10 cellular contexts compared by ENCODE assay signal in the genomic region with DNA sequence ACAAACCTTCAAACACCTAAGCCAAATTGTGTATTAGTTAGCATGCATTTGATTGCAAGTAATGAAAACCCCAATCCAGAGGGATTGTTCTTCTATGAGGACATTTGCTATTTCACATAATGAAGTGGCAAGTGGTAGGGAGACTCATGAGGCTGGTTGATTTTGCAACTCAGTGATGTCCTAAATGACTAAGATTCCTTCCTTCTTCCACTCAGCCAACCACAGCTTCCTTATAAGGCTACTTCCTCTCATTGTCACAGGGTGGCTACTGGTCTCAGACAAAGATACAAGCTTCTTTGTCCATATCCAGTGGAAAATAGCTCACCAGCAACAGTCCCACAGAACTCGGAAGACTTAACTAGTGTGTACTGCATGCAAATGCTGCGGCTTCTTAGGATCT. TPM values are rescaled to one million over a fixed set of nuclear protein-coding genes. Genes with fewer than 3 reads are reported as not detected.
DNase-seq lines count a peak whose midpoint lies in the region; ATAC-seq, FAIRE-seq and TF ChIP-seq lines count a peak whose summit lies in the region.
"Had no signal": no experiment of that assay in that cellular context is flagged by ENCODE, and none has a peak within 500 bp of the region (broad histone marks: within the 10 kb centered on the region; RNA-seq: fewer than 3 reads in every experiment).

No MANE protein-coding gene starts in this region.

- no peak overlapping the region for H2BK120ac ChIP-seq in H1 (replicated peaks; ENCODE audit: low read depth, low read length)
- no peak overlapping the region for H2BK120ac ChIP-seq in trophoblast cell (ENCODE audit: insufficient read depth, low read length, poor library complexity)

- H4K8ac ChIP-seq in H1 (ENCODE audit: extremely low read depth, insufficient read depth, low read length) (no peak overlapping the region), trophoblast cell (ENCODE audit: low read depth, low read length) (no peak overlapping the region)

- TF ChIP-seq POLR2A in H1 (IDR thresholded peaks at IDR 0.05; ENCODE audit: control extremely low read depth in 1 of 2, low read depth in 2 of 2, low read length in 2 of 2) = no peak

- H4K91ac ChIP-seq in H1 (replicated peaks; ENCODE audit: insufficient read length, low read length) = no peak overlapping the region
- H4K91ac ChIP-seq in trophoblast cell (ENCODE audit: low read depth, low read length) = no peak overlapping the region

- DNase-seq in H1 (ENCODE audit: low read depth in 1 of 2, low spot score in 2 of 2) (no peak), trophoblast cell (peak; percentile 1 to 44), NCI-H1417 treated with DMSO at 0.1 percent for 48 hours (lab: John Stamatoyannopoulos, UW) (no peak), aorta (no peak)
- no peak for DNase-seq in T-helper 2 cell treated with Interferon-gamma antibody and Interleukin-4, amounts not matched to agents 5 μg/mL and 100 μg/mL, for 36 hours (ENCODE audit: low spot score)
- DNase-seq: activated naive CD8-positive, alpha-beta T cell treated with anti-CD3 and anti-CD28 coated beads, Interleukin-2, amount 10 ng/mL, durations not matched to agents 7 days and 5 days had no signal

- no peak overlapping the region for H2BK20ac ChIP-seq in H1 (ENCODE audit: low read length)

- H3K27ac ChIP-seq in H1 (ENCODE audit: low read depth, low read length) (no peak overlapping the region), trophoblast cell (ENCODE audit: low read depth, low read length) (no peak overlapping the region), aorta (ENCODE audit: low read depth in 1 of 2, low read length in 2 of 2) (no peak overlapping the region)

- H3K27me3 Mint-ChIP-seq in T-helper 2 cell treated with Interferon-gamma antibody and Interleukin-4, amounts not matched to agents 5 μg/mL and 100 μg/mL, for 36 hours (ENCODE audit: low read depth) = peaks cover 4% of the 10 kb centered on the region

- no peak for FAIRE-seq in H1 (lab: Jason Lieb, UNC)

- peak; percentile 67 for ATAC-seq in GM19395 (IDR thresholded peaks at IDR 0.05; ENCODE audit: unreplicated experiment)
- peak; percentile 79 for ATAC-seq in HG03575 (IDR thresholded peaks at IDR 0.05; ENCODE audit: extremely low read depth, insufficient number of reproducible peaks, low FRiP score, unreplicated experiment)
- no peak for ATAC-seq in aorta (ENCODE audit: low FRiP score)
- ATAC-seq in HG03457 (IDR thresholded peaks at IDR 0.05; ENCODE audit: unreplicated experiment) = no peak

- H2BK5ac ChIP-seq in H1 (ENCODE audit: low read depth, low read length) (no peak overlapping the region), trophoblast cell (ENCODE audit: low read depth, low read length, poor library complexity) (no peak overlapping the region)

- no peak overlapping the region for H3K56ac ChIP-seq in H1 (replicated peaks; ENCODE audit: insufficient read length, low read depth, low read length)

- H3K79me2 ChIP-seq in H1 (ENCODE audit: control insufficient read depth in 1 of 2, insufficient read depth in 2 of 2, low read length in 2 of 2) (no peaks in the 10 kb centered on the region), trophoblast cell (ENCODE audit: control insufficient read depth, insufficient read depth, low read length, poor library complexity) (no peaks in the 10 kb centered on the region)

- CTCF ChIA-PET in H1 (lab: Charles Lee; ENCODE audit: partially characterized antibody) = interaction anchor here (1.0 kb wide), 1 partner anchor 22 kb away, joined by 3 read pairs; no protein-coding TSS in a partner anchor

- intact Hi-C loops in aorta (cut with DNase I) = no loop called here

- no peak overlapping the region for H3K4me3 ChIP-seq in H1 (ENCODE audit: extremely low read depth in 1 of 4, insufficient read depth in 2 of 4, low read depth in 3 of 4, low read length in 4 of 4)
- no peak overlapping the region for H3K4me3 ChIP-seq in trophoblast cell (ENCODE audit: low read depth, low read length)
- H3K4me3 ChIP-seq in aorta (ENCODE audit: low read length in 2 of 2) = no peak overlapping the region

- H3K14ac ChIP-seq in H1 (ENCODE audit: insufficient read length) (no peak overlapping the region), trophoblast cell (ENCODE audit: low read length) (no peak overlapping the region)

- no peak overlapping the region for H4K5ac ChIP-seq in H1 (ENCODE audit: insufficient read length, low read depth, low read length)

- H3K23me2 ChIP-seq in H1 (ENCODE audit: low read depth, low read length) = no peaks in the 10 kb centered on the region

- no peak overlapping the region for H3K18ac ChIP-seq in H1 (ENCODE audit: extremely low read depth, low read length)
- no peak overlapping the region for H3K18ac ChIP-seq in trophoblast cell (ENCODE audit: low read length)

- no peak overlapping the region for H3K23ac ChIP-seq in H1 (ENCODE audit: insufficient read length)
- H3K23ac ChIP-seq in trophoblast cell (ENCODE audit: low read length) = no peak overlapping the region

- H3K79me1 ChIP-seq in H1 (ENCODE audit: low read depth, low read length) (no peaks in the 10 kb centered on the region), trophoblast cell (ENCODE audit: low read length) (no peaks in the 10 kb centered on the region)

- H3K36me3 Mint-ChIP-seq in T-helper 2 cell treated with Interferon-gamma antibody and Interleukin-4, amounts not matched to agents 5 μg/mL and 100 μg/mL, for 36 hours (ENCODE audit: low read depth) = no peaks in the 10 kb centered on the region
- H3K36me3 Mint-ChIP-seq: activated naive CD8-positive, alpha-beta T cell treated with anti-CD3 and anti-CD28 coated beads, Interleukin-2, amount 10 ng/mL, durations not matched to agents 7 days and 5 days had no signal

- TF ChIP-seq CTCF in H1 (IDR thresholded peaks at IDR 0.05; ENCODE audit: control extremely low read depth in 1 of 3, insufficient read depth in 1 of 3, low read depth in 1 of 3, low read length in 3 of 3) = no peak

- no peaks in the 10 kb centered on the region for H3K9me3 ChIP-seq in H1 (ENCODE audit: insufficient read depth in 2 of 2, low read depth in 1 of 2, low read length in 1 of 2)
- no peaks in the 10 kb centered on the region for H3K9me3 ChIP-seq in trophoblast cell (ENCODE audit: insufficient read depth, low read depth, low read length)
- H3K9me3 ChIP-seq in aorta (ENCODE audit: control insufficient read depth, low read length) = no peaks in the 10 kb centered on the region

- H3K4me1 Mint-ChIP-seq in T-helper 2 cell treated with Interferon-gamma antibody and Interleukin-4, amounts not matched to agents 5 μg/mL and 100 μg/mL, for 36 hours (ENCODE audit: low read depth) = peaks cover 1% of the 10 kb centered on the region
- H3K4me1 Mint-ChIP-seq: nephron had no signal

- H4K20me1 ChIP-seq in H1 (replicated peaks in 1 of 2; ENCODE audit: control insufficient read depth in 1 of 2, insufficient read depth in 2 of 2, low read length in 2 of 2) = no peaks in the 10 kb centered on the region

- no peak overlapping the region for H4K12ac ChIP-seq in trophoblast cell (ENCODE audit: low read depth, low read length)

- H3K4ac ChIP-seq in H1 (replicated peaks; ENCODE audit: insufficient read length, low read depth, low read length) = no peak overlapping the region
- no peak overlapping the region for H3K4ac ChIP-seq in trophoblast cell (ENCODE audit: low read depth, low read length)

- TF ChIP-seq RAD21 in H1 (IDR thresholded peaks at IDR 0.05 in 1 of 2, conservative IDR thresholded peaks at IDR 0.05 in 1 of 2; ENCODE audit: low read depth in 2 of 2, low read length in 2 of 2) = no peak

- H2AK5ac ChIP-seq in H1 (ENCODE audit: low read depth, low read length) (no peak overlapping the region), trophoblast cell (ENCODE audit: low read length) (no peak overlapping the region)

- H3K9ac ChIP-seq in H1 (replicated peaks in 1 of 4; ENCODE audit: extremely low read depth in 1 of 4, low read depth in 3 of 4, low read length in 3 of 4) (no peak overlapping the region), trophoblast cell (ENCODE audit: low read length) (no peak overlapping the region)

- no peak overlapping the region for H3K4me2 ChIP-seq in H1 (ENCODE audit: insufficient read depth in 1 of 2, low read depth in 2 of 2, low read length in 2 of 2)
- no peak overlapping the region for H3K4me2 ChIP-seq in trophoblast cell (ENCODE audit: low read length)

- no peaks in the 10 kb centered on the region for H3K36me3 ChIP-seq in H1 (ENCODE audit: control insufficient read depth in 2 of 4, insufficient read depth in 4 of 4, low read length in 3 of 4)
- H3K36me3 ChIP-seq in trophoblast cell (ENCODE audit: control insufficient read depth in 1 of 2, insufficient read depth in 2 of 2, low read length in 2 of 2) = no peaks in the 10 kb centered on the region
- H3K36me3 ChIP-seq in aorta (ENCODE audit: control insufficient read depth in 1 of 2, insufficient read depth in 2 of 2, low read length in 1 of 2) = no peaks in the 10 kb centered on the region

- TF ChIP-seq EP300 in H1 (IDR thresholded peaks at IDR 0.05; ENCODE audit: borderline replicate concordance in 1 of 2, low read depth in 2 of 2, low read length in 2 of 2) = no peak

- H3K27me3 ChIP-seq in H1 (replicated peaks in 1 of 4; ENCODE audit: control insufficient read depth in 3 of 4, extremely low read depth in 1 of 4, insufficient read depth in 3 of 4, low read length in 3 of 4) = no peaks in the 10 kb centered on the region
- no peaks in the 10 kb centered on the region for H3K27me3 ChIP-seq in trophoblast cell (ENCODE audit: insufficient read depth, low read length)
- no peaks in the 10 kb centered on the region for H3K27me3 ChIP-seq in aorta (ENCODE audit: control insufficient read depth in 1 of 2, insufficient read depth in 2 of 2, low read length in 1 of 2)

- POLR2A ChIA-PET in H1 (lab: Charles Lee; ENCODE audit: partially characterized antibody) = interaction anchor here (0.5 kb wide), 1 partner anchor 11 kb away, joined by 4 read pairs; no protein-coding TSS in a partner anchor

- H3K4me3 Mint-ChIP-seq in T-helper 2 cell treated with Interferon-gamma antibody and Interleukin-4, amounts not matched to agents 5 μg/mL and 100 μg/mL, for 36 hours = no peak overlapping the region
- H3K4me3 Mint-ChIP-seq: activated naive CD8-positive, alpha-beta T cell treated with anti-CD3 and anti-CD28 coated beads, Interleukin-2, amount 10 ng/mL, durations not matched to agents 7 days and 5 days; nephron had no signal

- no peaks in the 10 kb centered on the region for H3K9me3 Mint-ChIP-seq in T-helper 2 cell treated with Interferon-gamma antibody and Interleukin-4, amounts not matched to agents 5 μg/mL and 100 μg/mL, for 36 hours
- H3K9me3 Mint-ChIP-seq: activated naive CD8-positive, alpha-beta T cell treated with anti-CD3 and anti-CD28 coated beads, Interleukin-2, amount 10 ng/mL, durations not matched to agents 7 days and 5 days had no signal

- no peak overlapping the region for H2BK15ac ChIP-seq in H1 (ENCODE audit: low read length)

- WGBS in H1 (ENCODE audit: extremely low coverage in 1 of 2, insufficient coverage in 1 of 2, insufficient read length in 1 of 2, insufficient replicate concordance in 2 of 2, low coverage in 1 of 2, low lambda C conversion rate in 2 of 2, missing lambda C conversion rate in 1 of 2), 2 experiments = 95% methylated on average over 2 of the region's 2 CpGs; no CpG with 5 or more reads in 1 of the 2 experiments
- no CpG with 5 or more reads among the region's 2 CpGs for WGBS in trophoblast cell (ENCODE audit: extremely low coverage, insufficient coverage, insufficient read length)
- WGBS in aorta, 2 donors = 81 to 85% methylated on average over 2 of the region's 2 CpGs

- H2AFZ ChIP-seq in H1 (ENCODE audit: low read length) (no peak overlapping the region; the same call in 1 of the 2 replicates), trophoblast cell (ENCODE audit: insufficient read depth, low read length, poor library complexity) (no peak overlapping the region)

- H2BK12ac ChIP-seq in H1 (ENCODE audit: low read depth, low read length) = no peak overlapping the region
- H2BK12ac ChIP-seq in trophoblast cell (ENCODE audit: low read length) = no peak overlapping the region

- no peak overlapping the region for H3K27ac Mint-ChIP-seq in T-helper 2 cell treated with Interferon-gamma antibody and Interleukin-4, amounts not matched to agents 5 μg/mL and 100 μg/mL, for 36 hours
- H3K27ac Mint-ChIP-seq: activated naive CD8-positive, alpha-beta T cell treated with anti-CD3 and anti-CD28 coated beads, Interleukin-2, amount 10 ng/mL, durations not matched to agents 7 days and 5 days; nephron had no signal

- H3K4me1 ChIP-seq in H1 (replicated peaks in 1 of 4; ENCODE audit: control insufficient read depth in 3 of 4, insufficient read depth in 4 of 4, low read length in 3 of 4) (no peaks in the 10 kb centered on the region), trophoblast cell (ENCODE audit: control insufficient read depth in 1 of 2, insufficient read depth in 2 of 2, low read length in 2 of 2) (no peaks in the 10 kb centered on the region), aorta (ENCODE audit: control insufficient read depth in 1 of 2, insufficient read depth in 2 of 2, low read length in 2 of 2) (no peaks in the 10 kb centered on the region)

RNA-seq across cellular contexts. Expression of a gene that starts 5.3 kb away (rescaled TPM):
- total RNA-seq in H1 (2021; fragmentation: NEBNext Ultra II Directional; extraction: Animal tissue kit (Norgen Biotek cat#: 25700)) = not detected in 2 replicates
- polyA plus RNA-seq in H1 (2011; rRNA removed) (not detected in 2 replicates), aorta (10 to 100 TPM in 1 of 2 donors, 1 to 10 TPM in 1; 3.3 to 29.6 TPM)
- polyA plus RNA-seq in H1 (2011; cell fraction: cytosol; rRNA removed) = not detected
- not detected for polyA plus RNA-seq in H1 (2011; cell fraction: nucleus; rRNA removed)
- not detected in 4 replicates for polyA plus RNA-seq in H1 (2012, experiment 1 of 2)
- not detected for polyA plus RNA-seq in H1 (2012, experiment 2 of 2)
- polyA plus RNA-seq in H1 (2013, experiment 1 of 2) = not detected
- polyA plus RNA-seq in H1 (2013, experiment 2 of 2) = not detected
- not detected in 2 replicates for polyA minus RNA-seq in H1 (2011; rRNA and poly(A)+ RNA removed)
- polyA minus RNA-seq in H1 (2011; cell fraction: cytosol; rRNA and poly(A)+ RNA removed) = not detected
- not detected for polyA minus RNA-seq in H1 (2011; cell fraction: nucleus; rRNA and poly(A)+ RNA removed)
- polyA plus RNA-seq in trophoblast cell (2013) = not detected in 2 replicates
- 1 to 10 TPM in 1 of 2 donors, under 1 TPM in 1; 0.23 to 1.4 TPM for total RNA-seq in aorta
- total RNA-seq: activated naive CD8-positive, alpha-beta T cell treated with anti-CD3 and anti-CD28 coated beads, Interleukin-2, amount 10 ng/mL, durations not matched to agents 7 days and 5 days had no signal

RNA-seq across cellular contexts. Expression of a gene that starts 19.8 kb away (rescaled TPM):
- 6.9 and 10.0 TPM in 2 replicates for total RNA-seq in H1 (2021; fragmentation: NEBNext Ultra II Directional; extraction: Animal tissue kit (Norgen Biotek cat#: 25700))
- polyA plus RNA-seq in H1 (2011; rRNA removed) = 1.2 and 1.6 TPM in 2 replicates
- 3.0 TPM for polyA plus RNA-seq in H1 (2011; cell fraction: cytosol; rRNA removed)
- 1.1 TPM for polyA plus RNA-seq in H1 (2011; cell fraction: nucleus; rRNA removed)
- 4.1 to 11.4 TPM (median 5.2 TPM) in 4 replicates for polyA plus RNA-seq in H1 (2012, experiment 1 of 2)
- 0.34 TPM for polyA plus RNA-seq in H1 (2012, experiment 2 of 2)
- 4.7 TPM for polyA plus RNA-seq in H1 (2013, experiment 1 of 2)
- polyA plus RNA-seq in H1 (2013, experiment 2 of 2) = 5.0 TPM
- polyA minus RNA-seq in H1 (2011; rRNA and poly(A)+ RNA removed) = 3.2 and 5.3 TPM in 2 replicates
- 5.4 TPM for polyA minus RNA-seq in H1 (2011; cell fraction: cytosol; rRNA and poly(A)+ RNA removed)
- polyA minus RNA-seq in H1 (2011; cell fraction: nucleus; rRNA and poly(A)+ RNA removed) = 9.7 TPM
- polyA plus RNA-seq in trophoblast cell (2013) = 3.3 and 3.4 TPM in 2 replicates
- total RNA-seq in aorta = 10 to 100 TPM; 17.4 to 21.8 TPM
- polyA plus RNA-seq in aorta = 1 to 10 TPM; 2.6 to 6.3 TPM

Comparison
In these comparisons a context has a peak if more than half of its experiments do, and no peak if none do; other contexts are left out.
1. ATAC-seq: peak in GM19395 (single experiment) and HG03575 (single experiment); none in aorta (single experiment) and HG03457 (single experiment).
2. DNase-seq: peak in trophoblast cell (2 of 2); none in H1 (0 of 2), T-helper 2 cell treated with Interferon-gamma antibody and Interleukin-4, amounts not matched to agents 5 μg/mL and 100 μg/mL, for 36 hours (single experiment), NCI-H1417 treated with DMSO at 0.1 percent for 48 hours (single experiment) and aorta (0 of 2).